ENCODE assay signal across 8 cellular contexts in genomic region chr10:124539935-124540641, GRCh38.
DNase-seq lines count a peak whose midpoint lies in the region; ATAC-seq, FAIRE-seq and TF ChIP-seq lines count a peak whose summit lies in the region.

No MANE protein-coding gene starts in this region.

- no peaks in the 10 kb centered on the region for H3K27me3 ChIP-seq in Caco-2 (replicated peaks; ENCODE audit: control insufficient read depth, insufficient read depth, low read length)

- TF ChIP-seq POLR2A in H54 (IDR thresholded peaks at IDR 0.05; ENCODE audit: low read depth, low read length) = no peak

- no peak overlapping the region for H3K4me3 ChIP-seq in Caco-2 (ENCODE audit: low read depth, low read length)

- CTCF ChIA-PET in Caco-2 (lab: Charles Lee) = interaction anchor here (0.6 to 1.5 kb wide), 5 partner anchors 26 to 1106 kb away, joined by 3 to 6 read pairs (median 4); no protein-coding TSS in a partner anchor

- H3K4me1 Mint-ChIP-seq in Caco-2 (ENCODE audit: low read depth, unreplicated experiment) = no peaks in the 10 kb centered on the region

- ATAC-seq in GM21360 (IDR thresholded peaks at IDR 0.05; ENCODE audit: unreplicated experiment) (no peak), GM19328 (IDR thresholded peaks at IDR 0.05; ENCODE audit: unreplicated experiment) (no peak)

- no peaks in the 10 kb centered on the region for H3K9me3 Mint-ChIP-seq in Caco-2 (ENCODE audit: unreplicated experiment)

- no peaks in the 10 kb centered on the region for H3K9me3 ChIP-seq in Caco-2

- H3K36me3 Mint-ChIP-seq in Caco-2 (ENCODE audit: insufficient read depth, unreplicated experiment) = no peaks in the 10 kb centered on the region

- no peak overlapping the region for H3K27ac Mint-ChIP-seq in Caco-2 (ENCODE audit: unreplicated experiment)

- BruUV-seq in Caco-2 (replicated peaks; lab: Mats Ljungman, UMichigan) = no TSS peak

- peak; percentile 73 to 92 for TF ChIP-seq CTCF in Caco-2 (IDR thresholded peaks at IDR 0.05; ENCODE audit: insufficient read depth in 1 of 2, low read depth in 1 of 2, low read length in 1 of 2, severe bottlenecking in 1 of 2, unreplicated experiment in 1 of 2)

- DNase-seq in Caco-2 (peak; percentile 58 to 77), H54 (ENCODE audit: insufficient read length, low spot score) (peak; percentile 27), glomerular visceral epithelial cell (ENCODE audit: extremely low spot score) (peak; percentile 8), retina (peak; percentile 78)
- peak; percentile 59 for DNase-seq in activated T-helper 9 cell treated with anti-CD3 and anti-CD28 coated beads, Interleukin-2, amount 50 U/mL, for 16 hours (ENCODE audit: low read depth)

- no peaks in the 10 kb centered on the region for H3K36me3 ChIP-seq in Caco-2 (ENCODE audit: control insufficient read depth, insufficient read depth, low read length)

- H3K4me1 ChIP-seq in Caco-2 = no peaks in the 10 kb centered on the region

- no peaks in the 10 kb centered on the region for H3K27me3 Mint-ChIP-seq in Caco-2 (ENCODE audit: insufficient read depth, unreplicated experiment)

- POLR2A ChIA-PET in Caco-2 (lab: Charles Lee) = no interaction called here

- intact Hi-C loops in Caco-2 (cut with micrococcal nuclease; ENCODE audit: unreplicated experiment) = loop anchor here (1.0 kb wide), 1 partner anchor 201 kb away; no protein-coding TSS in a partner anchor

- H3K4me3 Mint-ChIP-seq in Caco-2 (ENCODE audit: unreplicated experiment) = no peak overlapping the region

- no peak for FAIRE-seq in H54 (lab: Jason Lieb, UNC)

TF ChIP-seq in PFSK-1, 5 proteins besides CTCF, POLR2A, EP300 and RAD21:
- no peak for TF ChIP-seq REST (IDR thresholded peaks at IDR 0.05; ENCODE audit: insufficient read depth in 1 of 2, low read depth in 2 of 2, low read length in 2 of 2)
- no peak for TF ChIP-seq POLR2AphosphoS5 (IDR thresholded peaks at IDR 0.05; ENCODE audit: low read depth, low read length)
- no peak for TF ChIP-seq TAF1 (IDR thresholded peaks at IDR 0.05; ENCODE audit: borderline replicate concordance, insufficient read depth, low read length)
- TF ChIP-seq SIN3A (IDR thresholded peaks at IDR 0.05; ENCODE audit: borderline replicate concordance, insufficient read depth, low read length) = no peak
- peak; percentile 71 for TF ChIP-seq FOXP2 (optimal IDR thresholded peaks at IDR 0.05; ENCODE audit: borderline replicate concordance, extremely low read depth, extremely low read length, insufficient read depth)
TF ChIP-seq in PFSK-1: peak in this region for 1.

Comparison
In these comparisons a context has a peak if more than half of its experiments do, and no peak if none do; other contexts are left out.
1. DNase-seq: peak in every context shown above with its lines; median percentile 78 in retina; 68 in Caco-2; 59 in activated T-helper 9 cell treated with anti-CD3 and anti-CD28 coated beads, Interleukin-2, amount 50 U/mL, for 16 hours; 27 in H54; 8 in glomerular visceral epithelial cell.